In the genomic region with DNA sequence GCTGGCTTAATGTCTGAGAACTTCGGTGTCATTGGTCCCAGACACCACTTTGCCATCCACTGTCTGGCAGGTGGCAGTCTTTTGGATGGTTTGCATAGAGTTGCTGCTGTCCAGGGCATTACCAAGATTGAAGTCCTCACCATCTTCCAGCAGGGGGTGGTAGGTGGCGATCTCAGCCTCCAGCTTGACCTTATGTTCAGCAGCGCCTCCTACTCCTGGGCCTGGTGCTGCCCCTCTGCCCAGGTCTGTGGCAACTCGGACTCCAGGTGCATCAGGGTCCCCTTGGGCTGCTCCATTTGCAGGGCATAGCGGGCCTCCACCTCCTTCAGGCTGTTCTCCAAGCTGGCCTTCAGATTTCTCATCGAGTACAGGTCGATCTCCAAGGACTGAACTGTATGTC, we compare ENCODE assay signal across 25 cellular contexts.
DNase-seq lines count a peak whose midpoint lies in the region; FAIRE-seq and TF ChIP-seq lines count a peak whose summit lies in the region.
"Had no signal": no experiment of that assay in that cellular context is flagged by ENCODE, and none has a peak within 500 bp of the region (broad histone marks: within the 10 kb centered on the region; RNA-seq: fewer than 3 reads in every experiment).

No MANE protein-coding gene starts in this region.

- H3K27me3 ChIP-seq in endodermal cell (ENCODE audit: control insufficient read depth, insufficient read depth, low read length, poor library complexity, severe bottlenecking) (no peaks in the 10 kb centered on the region), PC-9 (ENCODE audit: insufficient read depth, low read depth) (no peaks in the 10 kb centered on the region)
- H3K27me3 ChIP-seq: BLaER1 treated with 17β-estradiol and CSF1 and Interleukin-3, amounts not matched to agents 10 nM and 100 nM had no signal

- no peaks in the 10 kb centered on the region for H3K4me1 Mint-ChIP-seq in endodermal cell
- H3K4me1 Mint-ChIP-seq: IgD-negative memory B cell had no signal

- no peaks in the 10 kb centered on the region for H3K9me2 ChIP-seq in PC-9 (ENCODE audit: insufficient read depth)

- no peak overlapping the region for H3K9ac ChIP-seq in endodermal cell (ENCODE audit: extremely low read depth, low read length, poor library complexity, severe bottlenecking)
- H3K9ac ChIP-seq: BLaER1 treated with 17β-estradiol and CSF1 and Interleukin-3, amounts not matched to agents 10 nM and 100 nM had no signal

- 88 to 96% methylated on average over 3 to 7 of the region's 7 CpGs for WGBS in endodermal cell (ENCODE audit: insufficient coverage in 1 of 2, insufficient read length in 1 of 2), 2 experiments

- DNase-seq in DMS 273 (lab: John Stamatoyannopoulos, UW; ENCODE audit: unreplicated experiment), result peak; percentile 2
- no peak for DNase-seq in DMS 273 treated with DMSO at 0.1 percent for 48 hours (lab: John Stamatoyannopoulos, UW)
- peak; percentile 20 for DNase-seq in HT1080 (ENCODE audit: low read depth)
- peak; percentile 19 for DNase-seq in RPMI8226
- DNase-seq in endodermal cell, result peak; percentile 77
- DNase-seq in PC-9, result no peak
- no peak for DNase-seq in NCI-H1417 (lab: John Stamatoyannopoulos, UW)
- DNase-seq in GM12892 (ENCODE audit: insufficient read length), result no peak
- DNase-seq: CD4-positive, alpha-beta T cell; DMS79 treated with DMSO at 0.1 percent for 48 hours; HFFc6; NCI-H1105; NCI-H146; NCI-H1930; NCI-H2107; NCI-H524; NCI-H748 treated with DMSO at 0.1 percent for 48 hours; SHP77 treated with DMSO at 0.1 percent for 48 hours had no signal

- no peaks in the 10 kb centered on the region for H3K36me3 Mint-ChIP-seq in endodermal cell (ENCODE audit: low read depth)
- H3K36me3 Mint-ChIP-seq: IgD-negative memory B cell had no signal

- no peak overlapping the region for H3K4me2 ChIP-seq in PC-9
- H3K4me2 ChIP-seq: BLaER1 treated with 17β-estradiol and CSF1 and Interleukin-3, amounts not matched to agents 10 nM and 100 nM had no signal

- H4K20me1 ChIP-seq in PC-9 (ENCODE audit: insufficient read depth), result no peaks in the 10 kb centered on the region
- H4K20me1 ChIP-seq: BLaER1 treated with 17β-estradiol and CSF1 and Interleukin-3, amounts not matched to agents 10 nM and 100 nM had no signal

- H3K27ac Mint-ChIP-seq in endodermal cell, result no peak overlapping the region
- H3K27ac Mint-ChIP-seq: CD4-positive, alpha-beta T cell; HFFc6; IgD-negative memory B cell had no signal

- H3K27ac ChIP-seq in endodermal cell (ENCODE audit: low read depth, low read length), result no peak overlapping the region
- H3K27ac ChIP-seq in PC-9, result no peak overlapping the region
- H3K27ac ChIP-seq: 22Rv1; BLaER1 treated with 17β-estradiol and CSF1 and Interleukin-3, amounts not matched to agents 10 nM and 100 nM; SK-N-MC had no signal

- BruUV-seq in PC-9 (replicated peaks; lab: Mats Ljungman, UMichigan), result no TSS peak

- H3K9me3 ChIP-seq in endodermal cell (ENCODE audit: control insufficient read depth, low read length), result no peaks in the 10 kb centered on the region
- no peaks in the 10 kb centered on the region for H3K9me3 ChIP-seq in PC-9 (ENCODE audit: insufficient read depth, low read depth)
- H3K9me3 ChIP-seq: HAP-1 had no signal

- H3F3A ChIP-seq in PC-9 (ENCODE audit: insufficient read depth, low read depth), result no peaks in the 10 kb centered on the region

- no peak overlapping the region for H3K4me3 ChIP-seq in endodermal cell (ENCODE audit: low read length)
- no peak overlapping the region for H3K4me3 ChIP-seq in PC-9
- H3K4me3 ChIP-seq: BLaER1 treated with 17β-estradiol and CSF1 and Interleukin-3, amounts not matched to agents 10 nM and 100 nM; HAP-1; SK-N-MC had no signal

- no peak overlapping the region for H2AFZ ChIP-seq in PC-9

- no peaks in the 10 kb centered on the region for H3K79me2 ChIP-seq in PC-9 (ENCODE audit: low read depth)

- no peak for FAIRE-seq in GM12892 (lab: Jason Lieb, UNC)
- FAIRE-seq: D721Med, GM19239 had no signal

- no peaks in the 10 kb centered on the region for H3K36me3 ChIP-seq in endodermal cell (ENCODE audit: control insufficient read depth, insufficient read depth, low read length)
- no peaks in the 10 kb centered on the region for H3K36me3 ChIP-seq in PC-9 (ENCODE audit: low read depth)
- H3K36me3 ChIP-seq: BLaER1 treated with 17β-estradiol and CSF1 and Interleukin-3, amounts not matched to agents 10 nM and 100 nM; HAP-1 had no signal

- TF ChIP-seq POLR2A in GM12892 (IDR thresholded peaks at IDR 0.05; ENCODE audit: low read depth, low read length), result no peak

- no peak overlapping the region for H3K4me3 Mint-ChIP-seq in endodermal cell
- H3K4me3 Mint-ChIP-seq: CD4-positive, alpha-beta T cell; HFFc6; IgD-negative memory B cell had no signal

- H3K9me3 Mint-ChIP-seq in endodermal cell, result no peaks in the 10 kb centered on the region

- H3K4me1 ChIP-seq in endodermal cell (ENCODE audit: control insufficient read depth, insufficient read depth, low read length) (no peaks in the 10 kb centered on the region), PC-9 (replicated peaks; ENCODE audit: insufficient read depth) (no peaks in the 10 kb centered on the region)
- H3K4me1 ChIP-seq: BLaER1 treated with 17β-estradiol and CSF1 and Interleukin-3, amounts not matched to agents 10 nM and 100 nM; HAP-1 had no signal

- POLR2A ChIA-PET in PC-9 (lab: Charles Lee; ENCODE audit: unreplicated experiment), result no interaction called here

- CTCF ChIA-PET in PC-9 (lab: Charles Lee), result no interaction called here

- intact Hi-C loops in PC-9 (cut with micrococcal nuclease; ENCODE audit: unreplicated experiment), result no loop called here

- H3K27me3 Mint-ChIP-seq in endodermal cell (ENCODE audit: insufficient read depth), result no peaks in the 10 kb centered on the region
- H3K27me3 Mint-ChIP-seq: CD4-positive, alpha-beta T cell; IgD-negative memory B cell had no signal

- TF ChIP-seq CTCF in endodermal cell (conservative IDR thresholded peaks at IDR 0.05), result peak; percentile 52
- TF ChIP-seq CTCF in PC-9 (conservative IDR thresholded peaks at IDR 0.05), result no peak

Comparison
In these comparisons a context has a peak if more than half of its experiments do, and no peak if none do; other contexts are left out.
1. DNase-seq: peak in DMS 273 (single experiment), HT1080 (single experiment), RPMI8226 (single experiment) and endodermal cell (single experiment); none in DMS 273 treated with DMSO at 0.1 percent for 48 hours (single experiment), PC-9 (0 of 2), NCI-H1417 (0 of 3) and GM12892 (single experiment).